ENCODE assay signal across 8 cellular contexts in genomic region chr5:93915142-93915553, GRCh38.
DNase-seq lines count a peak whose midpoint lies in the region; ATAC-seq and TF ChIP-seq lines count a peak whose summit lies in the region.

No MANE protein-coding gene starts in this region.

- H3K36me3 ChIP-seq in brain microvascular endothelial cell (replicated peaks) = no peaks in the 10 kb centered on the region

- in situ Hi-C loops in brain microvascular endothelial cell (cut with HindIII; ENCODE audit: low pct_ligation_motif_present, low sequenced_read_pairs) = no loop called here

- H3K4me3 ChIP-seq in brain microvascular endothelial cell (ENCODE audit: low read depth, low read length) = no peak overlapping the region

- DNase-seq in EH (ENCODE audit: low read depth) (peak; percentile 59), NCI-H1694 (lab: John Stamatoyannopoulos, UW) (peak; percentile 51), brain microvascular endothelial cell (no peak), lung microvascular endothelial cell (ENCODE audit: low read depth in 2 of 2) (peak; percentile 57 to 68), middle frontal gyrus (ENCODE audit: extremely low spot score, low spot score) (no peak), mucosa of gallbladder (ENCODE audit: low spot score) (no peak), HuH-7.5 (ENCODE audit: low spot score) (no peak)

- no peaks in the 10 kb centered on the region for H3K27me3 ChIP-seq in brain microvascular endothelial cell (replicated peaks)

- peak; percentile 77 for ATAC-seq in GM21360 (IDR thresholded peaks at IDR 0.05; ENCODE audit: unreplicated experiment)

- H3K27ac ChIP-seq in brain microvascular endothelial cell = no peak overlapping the region

- TF ChIP-seq CTCF in brain microvascular endothelial cell (IDR thresholded peaks at IDR 0.05; ENCODE audit: low read depth, low read length, missing control alignments) = peak; percentile 25

Comparison
In these comparisons a context has a peak if more than half of its experiments do, and no peak if none do; other contexts are left out.
1. DNase-seq: peak in EH (single experiment), NCI-H1694 (single experiment) and lung microvascular endothelial cell (2 of 2); none in brain microvascular endothelial cell (single experiment), middle frontal gyrus (single experiment), mucosa of gallbladder (single experiment) and HuH-7.5 (single experiment).